13 cellular contexts compared by ENCODE assay signal in the genomic region with DNA sequence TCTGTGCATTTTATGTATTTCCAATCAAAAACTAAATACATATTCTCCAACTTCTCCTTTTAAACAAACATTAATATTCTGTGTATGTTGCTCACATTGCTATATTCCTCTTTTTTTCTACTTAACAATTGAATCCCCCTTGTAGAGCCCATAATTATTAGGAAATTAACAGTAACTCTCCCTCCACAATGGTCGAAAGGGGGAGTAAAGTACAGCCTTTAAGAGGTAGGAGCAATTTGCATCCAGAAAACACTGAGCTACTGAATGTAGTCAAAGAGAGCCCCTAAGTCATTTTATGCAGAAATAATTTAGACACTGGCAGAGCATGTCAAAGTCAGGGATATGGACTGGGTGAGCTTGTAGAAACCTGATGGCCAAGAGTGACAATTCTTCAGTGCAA. TPM values are rescaled to one million over a fixed set of nuclear protein-coding genes. Genes with fewer than 3 reads are reported as not detected.
DNase-seq lines count a peak whose midpoint lies in the region; ATAC-seq and TF ChIP-seq lines count a peak whose summit lies in the region.
"Had no signal": no experiment of that assay in that cellular context is flagged by ENCODE, and none has a peak within 500 bp of the region (broad histone marks: within the 10 kb centered on the region; RNA-seq: fewer than 3 reads in every experiment).

No MANE protein-coding gene starts in this region.

- H3K4me3 Mint-ChIP-seq in type B pancreatic cell (no peak overlapping the region), nephron progenitor cell (no peak overlapping the region)
- H3K4me3 Mint-ChIP-seq: activated CD4-positive, alpha-beta T cell treated with anti-CD3 and anti-CD28 coated beads, Interleukin-2, amount 10 ng/mL, durations not matched to agents 24 days and 14 days; stimulated activated naive B cell treated with anti-CD40 and anti-IgM and Interleukin-4, amounts not matched to agents 10 μg/mL and 1 μg/mL and 100 μg/mL, for 72 hours had no signal

- H3K27me3 ChIP-seq in cardiac muscle cell: no peaks in the 10 kb centered on the region
- H3K27me3 ChIP-seq in OCI-LY3 (ENCODE audit: low read depth, low read length): peaks cover 10% of the 10 kb centered on the region; the same call in 1 of the 2 replicates
- H3K27me3 ChIP-seq: SJSA1 had no signal

- H3K79me2 ChIP-seq in OCI-LY3 (ENCODE audit: low read length): no peaks in the 10 kb centered on the region

- no peak overlapping the region for H3K4me2 ChIP-seq in OCI-LY3 (ENCODE audit: low read length)

- H3K4me1 Mint-ChIP-seq in type B pancreatic cell (ENCODE audit: unreplicated experiment) (peaks cover 9% of the 10 kb centered on the region), nephron progenitor cell (peaks cover 18% of the 10 kb centered on the region)

- H3K27me3 Mint-ChIP-seq in type B pancreatic cell (peaks cover 31% of the 10 kb centered on the region), nephron progenitor cell (ENCODE audit: low read depth, poor library complexity) (peaks cover 41% of the 10 kb centered on the region)

- H3K36me3 ChIP-seq in cardiac muscle cell: no peaks in the 10 kb centered on the region
- no peaks in the 10 kb centered on the region for H3K36me3 ChIP-seq in OCI-LY3 (replicated peaks; ENCODE audit: low read depth, low read length)
- H3K36me3 ChIP-seq: SJSA1 had no signal

- H3K9me3 ChIP-seq in cardiac muscle cell (ENCODE audit: low read depth) (no peaks in the 10 kb centered on the region), OCI-LY3 (ENCODE audit: insufficient read depth, low read length) (no peaks in the 10 kb centered on the region)
- H3K9me3 ChIP-seq: SJSA1 had no signal

- H3K27ac ChIP-seq in cardiac muscle cell (no peak overlapping the region), OCI-LY3 (ENCODE audit: low read length) (no peak overlapping the region)
- H3K27ac ChIP-seq: SJSA1 had no signal

- TF ChIP-seq CTCF in cardiac muscle cell (IDR thresholded peaks at IDR 0.05; ENCODE audit: low read depth, low read length): peak; percentile 21
- peak; percentile 43 for TF ChIP-seq CTCF in OCI-LY3 (IDR thresholded peaks at IDR 0.05; ENCODE audit: low read depth, low read length)
- peak; percentile 22 for TF ChIP-seq CTCF in fibroblast of mammary gland (conservative IDR thresholded peaks at IDR 0.05; ENCODE audit: control insufficient read depth, insufficient read depth, low read depth, low read length)
- peak; percentile 34 for TF ChIP-seq CTCF in type B pancreatic cell (conservative IDR thresholded peaks at IDR 0.05)
- no peak for TF ChIP-seq CTCF in nephron progenitor cell (IDR thresholded peaks at IDR 0.05)

- no peak overlapping the region for H3K27ac Mint-ChIP-seq in type B pancreatic cell
- H3K27ac Mint-ChIP-seq in nephron progenitor cell: no peak overlapping the region
- H3K27ac Mint-ChIP-seq: activated CD4-positive, alpha-beta T cell treated with anti-CD3 and anti-CD28 coated beads, Interleukin-2, amount 10 ng/mL, durations not matched to agents 24 days and 14 days; stimulated activated naive B cell treated with anti-CD40 and anti-IgM and Interleukin-4, amounts not matched to agents 10 μg/mL and 1 μg/mL and 100 μg/mL, for 72 hours had no signal

- H3K4me3 ChIP-seq in cardiac muscle cell: no peak overlapping the region
- no peak overlapping the region for H3K4me3 ChIP-seq in OCI-LY3 (ENCODE audit: low read length)
- H3K4me3 ChIP-seq in fibroblast of mammary gland (ENCODE audit: control insufficient read depth, low read depth, low read length): no peak overlapping the region
- H3K4me3 ChIP-seq: SJSA1 had no signal

- intact Hi-C loops in Right ventricle myocardium inferior (cut with DNase I): loop anchor here (10.0 kb wide), 1 partner anchor 281 kb away; a partner anchor contains a TSS

- no peak overlapping the region for H3K9ac ChIP-seq in OCI-LY3 (ENCODE audit: low read length)

- DNase-seq in cardiac muscle cell (ENCODE audit: low read depth in 1 of 2, low spot score in 1 of 2) (peak; percentile 41 to 44), Right ventricle myocardium inferior (ENCODE audit: missing footprints) (no peak), fibroblast of mammary gland (ENCODE audit: low read depth) (peak; percentile 37), type B pancreatic cell (ENCODE audit: extremely low spot score, unreplicated experiment) (no peak), nephron progenitor cell (no peak)
- DNase-seq: activated CD4-positive, alpha-beta T cell treated with anti-CD3 and anti-CD28 coated beads, Interleukin-2, amount 10 ng/mL, durations not matched to agents 24 days and 14 days; C1 segment of cervical spinal cord; NCI-H2081 treated with DMSO at 0.1 percent for 48 hours; stimulated activated naive B cell treated with anti-CD40 and anti-IgM and Interleukin-4, amounts not matched to agents 10 μg/mL and 1 μg/mL and 100 μg/mL, for 72 hours had no signal

- ATAC-seq in Right ventricle myocardium inferior: no peak
- ATAC-seq in HG02623 (IDR thresholded peaks at IDR 0.05; ENCODE audit: unreplicated experiment): no peak
- ATAC-seq in HG02885 (IDR thresholded peaks at IDR 0.05; ENCODE audit: poor library complexity, unreplicated experiment): no peak
- ATAC-seq: stimulated activated naive B cell treated with anti-CD40 and anti-IgM and Interleukin-4, amounts not matched to agents 10 μg/mL and 1 μg/mL and 100 μg/mL, for 72 hours had no signal

- H3K9me3 Mint-ChIP-seq in type B pancreatic cell (no peaks in the 10 kb centered on the region), nephron progenitor cell (no peaks in the 10 kb centered on the region)
- H3K9me3 Mint-ChIP-seq: activated CD4-positive, alpha-beta T cell treated with anti-CD3 and anti-CD28 coated beads, Interleukin-2, amount 10 ng/mL, durations not matched to agents 24 days and 14 days; stimulated activated naive B cell treated with anti-CD40 and anti-IgM and Interleukin-4, amounts not matched to agents 10 μg/mL and 1 μg/mL and 100 μg/mL, for 72 hours had no signal

- H3K4me1 ChIP-seq in cardiac muscle cell (ENCODE audit: low read depth) (no peaks in the 10 kb centered on the region), OCI-LY3 (ENCODE audit: low read length) (peaks cover 10% of the 10 kb centered on the region)

- H3K36me3 Mint-ChIP-seq in type B pancreatic cell (no peaks in the 10 kb centered on the region), nephron progenitor cell (ENCODE audit: low read depth) (no peaks in the 10 kb centered on the region)
- H3K36me3 Mint-ChIP-seq: stimulated activated naive B cell treated with anti-CD40 and anti-IgM and Interleukin-4, amounts not matched to agents 10 μg/mL and 1 μg/mL and 100 μg/mL, for 72 hours had no signal

- H4K20me1 ChIP-seq in OCI-LY3 (ENCODE audit: insufficient read depth, low read length): no peaks in the 10 kb centered on the region

- no peak overlapping the region for H2AFZ ChIP-seq in OCI-LY3 (ENCODE audit: low read depth, low read length)

RNA-seq across cellular contexts. Expression of a gene that starts 57.2 kb away (rescaled TPM):
- total RNA-seq in cardiac muscle cell: 3.7 and 3.9 TPM in 2 replicates
- 0.40 and 0.88 TPM in 2 replicates for polyA plus RNA-seq in cardiac muscle cell
- total RNA-seq in Right ventricle myocardium inferior: 0.24 TPM
- total RNA-seq in type B pancreatic cell (ENCODE audit: low replicate concordance): 2.6 and 3.9 TPM in 2 replicates

Comparison
In these comparisons a context has a peak if more than half of its experiments do, and no peak if none do; other contexts are left out.
1. DNase-seq: peak in cardiac muscle cell (2 of 2) and fibroblast of mammary gland (single experiment); none in Right ventricle myocardium inferior (single experiment), type B pancreatic cell (single experiment) and nephron progenitor cell (single experiment).